In the genomic region with DNA sequence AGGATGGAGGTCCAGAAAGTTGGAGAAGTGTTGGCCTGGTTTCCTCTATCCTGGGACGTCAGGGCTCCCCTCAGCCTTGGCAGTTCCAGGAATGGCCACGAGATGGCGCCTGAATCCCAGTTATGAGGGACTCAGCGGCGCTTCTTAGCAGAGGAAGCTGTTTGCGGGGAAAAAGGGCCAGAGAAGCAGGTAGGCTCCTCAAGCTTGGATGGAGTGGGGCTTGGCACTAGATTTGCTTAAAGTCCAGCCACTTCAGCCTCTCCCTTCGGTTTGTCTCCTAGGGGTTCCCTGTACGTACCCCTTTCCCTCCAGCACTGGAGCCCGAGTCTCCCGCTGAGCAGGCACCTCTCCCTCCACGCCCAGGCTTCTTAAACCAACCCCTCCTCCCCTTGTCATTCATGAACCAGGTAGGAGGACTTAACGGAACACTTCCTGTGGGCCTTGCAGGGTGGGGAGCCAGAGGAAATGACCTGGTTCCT, we compare ENCODE assay signal across 8 cellular contexts. TPM values are rescaled to one million over a fixed set of nuclear protein-coding genes. Genes with fewer than 3 reads are reported as not detected.
A peak's percentile ranks its signal among the peaks of the same experiment; 100 is the strongest.
DNase-seq lines count a peak whose midpoint lies in the region; TF ChIP-seq lines count a peak whose summit lies in the region.

No MANE protein-coding gene starts in this region.

- no peaks in the 10 kb centered on the region for H3K9me2 ChIP-seq in Loucy (replicated peaks; ENCODE audit: low read depth, low read length)

- no peak overlapping the region for H2BK120ac ChIP-seq in trophoblast cell (ENCODE audit: insufficient read depth, low read length, poor library complexity)

- TF ChIP-seq EP300 in tibial nerve (IDR thresholded peaks at IDR 0.05), result no peak

- peak overlapping the region; percentile 16 for H4K12ac ChIP-seq in trophoblast cell (ENCODE audit: low read depth, low read length)

- intact Hi-C loops in activated naive CD4-positive, alpha-beta T cell treated with anti-CD3 and anti-CD28 coated beads for 36 hours (cut with micrococcal nuclease), result loop anchor here (1.0 to 5.0 kb wide), 6 partner anchors 47 to 350 kb away; no protein-coding TSS in a partner anchor
- intact Hi-C loops in head of caudate nucleus (cut with DNase I), result loop anchor here (2.0 to 10.0 kb wide), 2 partner anchors 54 to 240 kb away; no protein-coding TSS in a partner anchor

- H3K4me3 ChIP-seq in Loucy (ENCODE audit: low read length, poor library complexity, severe bottlenecking) (peak overlapping the region; percentile 76), SK-N-MC (no peak overlapping the region), trophoblast cell (ENCODE audit: low read depth, low read length) (no peak overlapping the region), tibial nerve (peak overlapping the region in 2 of 4 donors; percentile 19)

- TF ChIP-seq POLR2A in tibial nerve (IDR thresholded peaks at IDR 0.05), result no peak

- H3K9me3 ChIP-seq in Loucy (ENCODE audit: insufficient read depth, low read depth, low read length) (no peaks in the 10 kb centered on the region), SK-N-MC (ENCODE audit: low read depth, low read length) (no peaks in the 10 kb centered on the region), trophoblast cell (ENCODE audit: insufficient read depth, low read depth, low read length) (no peaks in the 10 kb centered on the region), tibial nerve (no peaks in the 10 kb centered on the region)

- no peaks in the 10 kb centered on the region for H3K27me3 Mint-ChIP-seq in activated naive CD4-positive, alpha-beta T cell treated with anti-CD3 and anti-CD28 coated beads for 36 hours (ENCODE audit: low read depth)

- H3K79me2 ChIP-seq in Loucy (ENCODE audit: insufficient read depth, low read length) (peaks cover 31% of the 10 kb centered on the region), trophoblast cell (ENCODE audit: control insufficient read depth, insufficient read depth, low read length, poor library complexity) (no peaks in the 10 kb centered on the region)

- no peak overlapping the region for H2BK5ac ChIP-seq in trophoblast cell (ENCODE audit: low read depth, low read length, poor library complexity)

- WGBS in trophoblast cell (ENCODE audit: extremely low coverage, insufficient coverage, insufficient read length), result no CpG with 5 or more reads among the region's 12 CpGs
- 7 to 21% methylated on average over 12 of the region's 12 CpGs for WGBS in tibial nerve, 2 donors

- no peaks in the 10 kb centered on the region for H3K27me3 ChIP-seq in Loucy (ENCODE audit: insufficient read depth, low read length, poor library complexity, severe bottlenecking)
- no peaks in the 10 kb centered on the region for H3K27me3 ChIP-seq in trophoblast cell (ENCODE audit: insufficient read depth, low read length)
- no peaks in the 10 kb centered on the region for H3K27me3 ChIP-seq in tibial nerve

- no peak overlapping the region for H2AK5ac ChIP-seq in trophoblast cell (ENCODE audit: low read length)

- peak; percentile 95 for TF ChIP-seq CTCF in Loucy (conservative IDR thresholded peaks at IDR 0.05; ENCODE audit: low read length)
- peak; percentile 94 to 99 (median 97) for TF ChIP-seq CTCF in tibial nerve (IDR thresholded peaks at IDR 0.05)

- CTCF ChIA-PET in activated naive CD4-positive, alpha-beta T cell treated with anti-CD3 and anti-CD28 coated beads for 36 hours (lab: Charles Lee), result interaction anchor here (0.6 to 5.7 kb wide), 26 partner anchors 9 to 493 kb away, joined by 3 to 215 read pairs (median 4); partner anchors contain the start of genes TENT5B and TRNP1

- H3K9me3 Mint-ChIP-seq in activated naive CD4-positive, alpha-beta T cell treated with anti-CD3 and anti-CD28 coated beads for 36 hours, result no peaks in the 10 kb centered on the region

- H3K36me3 Mint-ChIP-seq in activated naive CD4-positive, alpha-beta T cell treated with anti-CD3 and anti-CD28 coated beads for 36 hours (ENCODE audit: low read depth), result no peaks in the 10 kb centered on the region

- H2AFZ ChIP-seq in Loucy (ENCODE audit: low read length) (peak overlapping the region; percentile 90), trophoblast cell (ENCODE audit: insufficient read depth, low read length, poor library complexity) (peak overlapping the region; percentile 61)

- H3K14ac ChIP-seq in trophoblast cell (ENCODE audit: low read length), result no peak overlapping the region

- H3K4ac ChIP-seq in trophoblast cell (ENCODE audit: low read depth, low read length), result no peak overlapping the region

- DNase-seq in SHP77 (lab: John Stamatoyannopoulos, UW) (peak; percentile 68 to 69), SHP77 treated with DMSO at 0.1 percent for 48 hours (lab: John Stamatoyannopoulos, UW) (no peak), SK-N-MC (ENCODE audit: low read depth, low spot score) (peak; percentile 45), head of caudate nucleus (peak; percentile 68 to 96 (median 91)), trophoblast cell (peak; percentile 85 to 98), tibial nerve (ENCODE audit: low spot score in 2 of 2) (peak; percentile 91 to 98)
- DNase-seq in activated naive CD4-positive, alpha-beta T cell treated with anti-CD3 and anti-CD28 coated beads for 36 hours, result peak; percentile 96

- H3K23ac ChIP-seq in trophoblast cell (ENCODE audit: low read length), result no peak overlapping the region

- H3K4me1 ChIP-seq in Loucy (ENCODE audit: insufficient read depth, low read length, poor library complexity, severe bottlenecking), result peaks cover 36% of the 10 kb centered on the region
- peaks cover 3 to 8% of the 10 kb centered on the region in 2 experiments for H3K4me1 ChIP-seq in trophoblast cell (ENCODE audit: control insufficient read depth in 1 of 2, insufficient read depth in 2 of 2, low read length in 2 of 2)
- peaks cover 0 to 19% (median 6%) of the 10 kb centered on the region in 4 donors for H3K4me1 ChIP-seq in tibial nerve

- H3K4me2 ChIP-seq in Loucy (ENCODE audit: low read depth, low read length, poor library complexity, severe bottlenecking), result peak overlapping the region; percentile 86
- peak overlapping the region; percentile 17 for H3K4me2 ChIP-seq in trophoblast cell (ENCODE audit: low read length)

- peak overlapping the region; percentile 32 for H4K8ac ChIP-seq in trophoblast cell (ENCODE audit: low read depth, low read length)

- no peak overlapping the region for H3K18ac ChIP-seq in trophoblast cell (ENCODE audit: low read length)

- H3K27ac ChIP-seq in SK-N-MC (no peak overlapping the region), trophoblast cell (ENCODE audit: low read depth, low read length) (no peak overlapping the region), tibial nerve (no peak overlapping the region)

- H3K9ac ChIP-seq in Loucy (ENCODE audit: low read depth, low read length, poor library complexity, severe bottlenecking), result peak overlapping the region; percentile 82
- no peak overlapping the region for H3K9ac ChIP-seq in SK-N-MC (ENCODE audit: insufficient read length)
- no peak overlapping the region for H3K9ac ChIP-seq in trophoblast cell (ENCODE audit: low read length)

- peak overlapping the region; percentile 70 for H3K4me3 Mint-ChIP-seq in activated naive CD4-positive, alpha-beta T cell treated with anti-CD3 and anti-CD28 coated beads for 36 hours

- H4K91ac ChIP-seq in trophoblast cell (ENCODE audit: low read depth, low read length), result no peak overlapping the region

- no peaks in the 10 kb centered on the region for H4K20me1 ChIP-seq in Loucy (ENCODE audit: insufficient read depth, low read length, poor library complexity, severe bottlenecking)

- H3K27ac Mint-ChIP-seq in activated naive CD4-positive, alpha-beta T cell treated with anti-CD3 and anti-CD28 coated beads for 36 hours, result no peak overlapping the region

- H3K36me3 ChIP-seq in Loucy (ENCODE audit: insufficient read depth, low read length), result no peaks in the 10 kb centered on the region
- no peaks in the 10 kb centered on the region for H3K36me3 ChIP-seq in SK-N-MC (ENCODE audit: insufficient read depth, low read length)
- no peaks in the 10 kb centered on the region for H3K36me3 ChIP-seq in trophoblast cell (ENCODE audit: control insufficient read depth in 1 of 2, insufficient read depth in 2 of 2, low read length in 2 of 2)
- H3K36me3 ChIP-seq in tibial nerve, result no peaks in the 10 kb centered on the region

- H2BK12ac ChIP-seq in trophoblast cell (ENCODE audit: low read length), result no peak overlapping the region

- peaks cover 20% of the 10 kb centered on the region for H3K4me1 Mint-ChIP-seq in activated naive CD4-positive, alpha-beta T cell treated with anti-CD3 and anti-CD28 coated beads for 36 hours (ENCODE audit: low read depth)

- no peaks in the 10 kb centered on the region for H3F3A ChIP-seq in Loucy (ENCODE audit: low read depth)

- H3K79me1 ChIP-seq in trophoblast cell (ENCODE audit: low read length), result no peaks in the 10 kb centered on the region

RNA-seq across cellular contexts. Expression of gene TENT5B, which starts 32.0 kb away (rescaled TPM):
- total RNA-seq in activated naive CD4-positive, alpha-beta T cell treated with anti-CD3 and anti-CD28 coated beads for 36 hours, result not detected
- 10.9 and 11.1 TPM in 2 replicates for polyA plus RNA-seq in trophoblast cell (2013)
- 10 to 100 TPM; 11.7 to 36.3 (median 27.4) TPM for total RNA-seq in tibial nerve

RNA-seq across cellular contexts. Expression of gene TRNP1, which starts 51.2 kb away (rescaled TPM):
- total RNA-seq in activated naive CD4-positive, alpha-beta T cell treated with anti-CD3 and anti-CD28 coated beads for 36 hours, result under 1 TPM; 0.20 to 0.43 TPM
- 1.8 and 2.3 TPM in 2 replicates for polyA plus RNA-seq in trophoblast cell (2013)
- 10 to 100 TPM; 15.0 to 55.7 (median 52.4) TPM for total RNA-seq in tibial nerve

Comparison
In these comparisons a context has a peak if more than half of its experiments do, and no peak if none do; other contexts are left out.
1. RNA of gene TENT5B, which starts 32.0 kb away (total RNA-seq): 11.7 to 36.3 TPM in tibial nerve; not detected in activated naive CD4-positive, alpha-beta T cell treated with anti-CD3 and anti-CD28 coated beads for 36 hours; every median in the first group is over 10 times any median in the second.
2. RNA of gene TRNP1, which starts 51.2 kb away (total RNA-seq): 15.0 to 55.7 TPM in tibial nerve; 0.20 to 0.43 TPM in activated naive CD4-positive, alpha-beta T cell treated with anti-CD3 and anti-CD28 coated beads for 36 hours; every median in the first group is over 10 times any median in the second.